In genomic region chr10:79434816-79435215, GRCh38 we compare ENCODE assay signal across 10 cellular contexts. TPM values are rescaled to one million over a fixed set of nuclear protein-coding genes. Genes with fewer than 3 reads are reported as not detected.
DNase-seq lines count a peak whose midpoint lies in the region; ATAC-seq, FAIRE-seq and TF ChIP-seq lines count a peak whose summit lies in the region.
"Had no signal": no experiment of that assay in that cellular context is flagged by ENCODE, and none has a peak within 500 bp of the region (broad histone marks: within the 10 kb centered on the region; RNA-seq: fewer than 3 reads in every experiment).

No MANE protein-coding gene starts in this region.

- H4K20me1 ChIP-seq in K562 (replicated peaks; ENCODE audit: control insufficient read depth, insufficient read depth, low read length) (peaks cover 17% of the 10 kb centered on the region), hepatocyte (ENCODE audit: insufficient read depth, poor library complexity, severe bottlenecking) (peaks cover 19% of the 10 kb centered on the region)

- 0 out of 2 replicates have a peak, but pooled peaks have one; percentile 8 for TF ChIP-seq EP300 in K562 (IDR thresholded peaks at IDR 0.05; ENCODE audit: low read length)

- no peaks in the 10 kb centered on the region for H3K9me3 ChIP-seq in HEK293 (ENCODE audit: control insufficient read depth, insufficient read depth, low read depth, low read length)
- H3K9me3 ChIP-seq in K562 (replicated peaks; ENCODE audit: control insufficient read depth, insufficient read depth, low read depth, low read length) = no peaks in the 10 kb centered on the region
- no peaks in the 10 kb centered on the region for H3K9me3 ChIP-seq in hepatocyte (ENCODE audit: low read depth)

- TF ChIP-seq CTCF in HEK293 (tag by site-specific recombination; IDR thresholded peaks at IDR 0.05) (no peak), K562 (IDR thresholded peaks at IDR 0.05 in 2 of 3, conservative IDR thresholded peaks at IDR 0.05 in 1 of 3; ENCODE audit: insufficient read depth in 2 of 3, low read depth in 1 of 3, low read length in 3 of 3) (no peak), hepatocyte (IDR thresholded peaks at IDR 0.05; ENCODE audit: poor library complexity) (no peak)

- peaks cover 3% of the 10 kb centered on the region for H3K9me1 ChIP-seq in K562 (ENCODE audit: control insufficient read depth, insufficient read depth, low read length)

- ATAC-seq in K562 (no peak), GM18909 (IDR thresholded peaks at IDR 0.05; ENCODE audit: poor library complexity, unreplicated experiment) (no peak)

- H2AFZ ChIP-seq in K562 (ENCODE audit: low read depth, low read length) (no peak overlapping the region), hepatocyte (no peak overlapping the region)

- no peak for TF ChIP-seq RAD21 in K562 (CRISPR knock-in tag; conservative IDR thresholded peaks at IDR 0.05 in 1 of 2, IDR thresholded peaks at IDR 0.05 in 1 of 2)

- H3K27me3 ChIP-seq in K562 (ENCODE audit: control insufficient read depth in 2 of 2, insufficient read depth in 2 of 2, low read length in 2 of 2) = no peaks in the 10 kb centered on the region
- H3K27me3 ChIP-seq in hepatocyte = no peaks in the 10 kb centered on the region

- TF ChIP-seq POLR2A in K562 (conservative IDR thresholded peaks at IDR 0.05) = no peak

- H3K9ac ChIP-seq in K562 (ENCODE audit: insufficient read depth in 1 of 2, low read depth in 2 of 2, low read length in 2 of 2) = peak overlapping the region in 1 of 2 experiments; percentile 13; a peak in 2 of 4 replicates

- no peaks in the 10 kb centered on the region for H3K9me2 ChIP-seq in hepatocyte (replicated peaks; ENCODE audit: insufficient read depth)

- DNase-seq in K562 (ENCODE audit: extremely low read depth in 1 of 4, low spot score in 3 of 4) (peak; percentile 55 to 59 (median 56)), hepatocyte (ENCODE audit: low spot score) (no peak), stromal cell of bone marrow (ENCODE audit: low read depth) (peak; percentile 80), NCI-H748 (lab: John Stamatoyannopoulos, UW; ENCODE audit: unreplicated experiment) (no peak), mucosa of gallbladder (ENCODE audit: low spot score) (no peak), T1000 (lab: John Stamatoyannopoulos, UW) (no peak)
- DNase-seq: NCI-H524 treated with DMSO at 0.1 percent for 48 hours had no signal

- POLR2A ChIA-PET in HEK293 (lab: Yijun Ruan, JAX) (interaction anchor here (1.4 kb wide), 1 partner anchor 10 kb away, joined by 5 read pairs; no protein-coding TSS in a partner anchor), K562 (lab: Yijun Ruan, JAX) (interaction anchor here (1.2 to 2.3 kb wide), 4 partner anchors 10 to 35 kb away, joined by 3 to 10 read pairs (median 4); no protein-coding TSS in a partner anchor)

- H3K79me2 ChIP-seq in K562 (ENCODE audit: control insufficient read depth, insufficient read depth, low read length) (no peaks in the 10 kb centered on the region), hepatocyte (peaks cover 70% of the 10 kb centered on the region)

- intact Hi-C loops in K562 (cut with micrococcal nuclease) = no loop called here

- H3K4me1 ChIP-seq in HEK293 (ENCODE audit: control insufficient read depth, insufficient read depth, low read length) (peaks cover 3% of the 10 kb centered on the region; the same call in 1 of the 2 replicates), K562 (replicated peaks in 1 of 2; ENCODE audit: control insufficient read depth in 2 of 2, insufficient read depth in 2 of 2, low read length in 2 of 2) (peaks cover 11 to 28% of the 10 kb centered on the region in 2 experiments), hepatocyte (ENCODE audit: insufficient read depth) (peaks cover 70% of the 10 kb centered on the region)

- H3K36me3 ChIP-seq in HEK293 (ENCODE audit: control insufficient read depth in 2 of 2, insufficient read depth in 1 of 2, low read length in 2 of 2) (peaks cover 0 to 17% of the 10 kb centered on the region in 2 experiments; a peak in 1 of 3 replicates), K562 (ENCODE audit: control insufficient read depth, insufficient read depth, low read length) (no peaks in the 10 kb centered on the region; the same call in 2 of the 3 replicates), hepatocyte (replicated peaks; ENCODE audit: insufficient read depth, low read depth) (no peaks in the 10 kb centered on the region)

- no TSS peak for BruUV-seq in K562 (replicated peaks; lab: Mats Ljungman, UMichigan)

- FAIRE-seq in K562 (lab: Jason Lieb, UNC) = no peak

- 24% methylated on average over 7 of the region's 7 CpGs for WGBS in K562 (ENCODE audit: insufficient coverage, low coverage, missing lambda C conversion rate)
- 55% methylated on average over 7 of the region's 7 CpGs for WGBS in hepatocyte (ENCODE audit: low lambda C conversion rate, missing lambda C conversion rate)

- in situ Hi-C loops in K562 (cut with MboI) = no loop called here

- H3K27ac ChIP-seq in HEK293 (ENCODE audit: extremely low read depth, low read depth, low read length) = no peak overlapping the region
- H3K27ac ChIP-seq in K562 (ENCODE audit: extremely low read depth, low read depth, low read length) = peak overlapping the region; percentile 25; the same call in 1 of the 3 replicates
- peak overlapping the region; percentile 93 for H3K27ac ChIP-seq in hepatocyte

- no peak overlapping the region for H3K4me3 ChIP-seq in HEK293 (ENCODE audit: low read depth, low read length)
- no peak overlapping the region for H3K4me3 ChIP-seq in K562
- H3K4me3 ChIP-seq in hepatocyte = no peak overlapping the region

- CTCF ChIA-PET in HEK293 (lab: Yijun Ruan, JAX) = interaction anchor here (1.9 kb wide), 1 partner anchor 53 kb away, joined by 7 read pairs; no protein-coding TSS in a partner anchor
- CTCF ChIA-PET in K562 (lab: Yijun Ruan, JAX; ENCODE audit: low intra/inter-chr PET ratio) = no interaction called here

- H3K4me2 ChIP-seq in K562 (ENCODE audit: insufficient read depth, low read length) = no peak overlapping the region
- H3K4me2 ChIP-seq in hepatocyte = peak overlapping the region; percentile 66

TF ChIP-seq in HEK293, 187 proteins besides CTCF, POLR2A, EP300 and RAD21:
- TF ChIP-seq ZFP3 (tag by site-specific recombination; IDR thresholded peaks at IDR 0.05; ENCODE audit: low read depth) (no peak), ZNF362 (tag by site-specific recombination; IDR thresholded peaks at IDR 0.05) (0 out of 2 replicates have a peak, but pooled peaks have one; percentile 24), ZXDB (tag by site-specific recombination; IDR thresholded peaks at IDR 0.05) (no peak), ZNF366 (tag by site-specific recombination; conservative IDR thresholded peaks at IDR 0.05) (0 out of 2 replicates have a peak, but pooled peaks have one; percentile 12)

TF ChIP-seq in K562, 482 proteins besides CTCF, POLR2A, EP300 and RAD21 (continues in another document):
- TF ChIP-seq THRA (IDR thresholded peaks at IDR 0.05) (no peak), ZNF174 (CRISPR knock-in tag; IDR thresholded peaks at IDR 0.05) (no peak), SETDB1 (IDR thresholded peaks at IDR 0.05; ENCODE audit: low read length) (no peak), ZNF274 (IDR thresholded peaks at IDR 0.05; ENCODE audit: borderline replicate concordance, low read depth, low read length) (no peak), RBM25 (IDR thresholded peaks at IDR 0.05; ENCODE audit: low read depth, low read length, severe bottlenecking) (no peak), MTA3 (IDR thresholded peaks at IDR 0.05; ENCODE audit: borderline replicate concordance) (no peak), EGR1 (conservative IDR thresholded peaks at IDR 0.05) (peak; percentile 66), RBM22 (IDR thresholded peaks at IDR 0.05; ENCODE audit: low read depth, low read length, poor library complexity, severe bottlenecking) (no peak)

RNA-seq across cellular contexts. Expression of gene ZCCHC24, which starts 10.6 kb away (rescaled TPM):
- total RNA-seq in K562 (2011; cell fraction: chromatin; rRNA removed; ENCODE audit: low replicate concordance) = 4.0 and 6.3 TPM in 2 replicates
- 4.8 and 4.9 TPM in 2 replicates for total RNA-seq in K562 (2011; cell fraction: nucleolus; rRNA removed)
- total RNA-seq in K562 (2011; cell fraction: nucleoplasm; rRNA removed) = 4.4 and 6.7 TPM in 2 replicates
- total RNA-seq in K562 (2014; rRNA removed) = 3.6 and 4.9 TPM in 2 replicates
- 3.9 and 4.0 TPM in 2 replicates for total RNA-seq in K562 (2014; rRNA removed; fragmentation: Illumina TruSeq; extraction: Trizol)
- total RNA-seq in K562 (2015; rRNA removed; fragmentation: Illumina TruSeq; extraction: Trizol) = 5.5 and 5.7 TPM in 2 replicates
- total RNA-seq in K562 (2021) = 11.0 and 11.5 TPM in 2 replicates
- polyA plus RNA-seq in K562 (2011; rRNA removed) = 4.6 and 5.0 TPM in 2 replicates
- 4.7 and 8.4 TPM in 2 replicates for polyA plus RNA-seq in K562 (2011; cell fraction: cytosol; rRNA removed)
- 3.1 and 5.6 TPM in 2 replicates for polyA plus RNA-seq in K562 (2011; cell fraction: nucleus; rRNA removed)
- polyA plus RNA-seq in K562 (2012) = 6.8 and 12.0 TPM in 2 replicates
- 7.0 and 7.6 TPM in 2 replicates for polyA plus RNA-seq in K562 (2014; fragmentation: Illumina TruSeq; extraction: Trizol)
- under 1 TPM; 0.84 to 0.86 TPM for polyA plus RNA-seq in K562 (2014; fragmentation: Nextera tagmentation; extraction: Ambion mirVana)
- polyA plus RNA-seq in K562 (2014; rRNA removed) = 5.1 and 6.0 TPM in 2 replicates
- polyA minus RNA-seq in K562 (2011; rRNA and poly(A)+ RNA removed) = 3.4 and 4.7 TPM in 2 replicates
- polyA minus RNA-seq in K562 (2011; cell fraction: cytosol; rRNA and poly(A)+ RNA removed) = 6.1 and 6.4 TPM in 2 replicates
- polyA minus RNA-seq in K562 (2011; cell fraction: nucleus; rRNA and poly(A)+ RNA removed) = 3.0 TPM in 2 replicates
- 18.3 and 20.1 TPM in 2 replicates for total RNA-seq in hepatocyte
- 14.5 and 20.6 TPM in 2 replicates for polyA plus RNA-seq in hepatocyte
- 36.7 TPM for total RNA-seq in mucosa of gallbladder
- polyA plus RNA-seq: neural cell had no signal

Comparison
In these comparisons a context has a peak if more than half of its experiments do, and no peak if none do; other contexts are left out.
1. DNase-seq: peak in K562 (4 of 4) and stromal cell of bone marrow (single experiment); none in hepatocyte (single experiment), NCI-H748 (single experiment), mucosa of gallbladder (single experiment) and T1000 (single experiment).
2. Of the 44 proteins assayed by ChIP-seq in both K562 and HEK293: peak only in K562: ZBTB7A; only in HEK293: none; in both: none; in neither: 43.